8 cellular contexts compared by ENCODE assay signal in the genomic region with DNA sequence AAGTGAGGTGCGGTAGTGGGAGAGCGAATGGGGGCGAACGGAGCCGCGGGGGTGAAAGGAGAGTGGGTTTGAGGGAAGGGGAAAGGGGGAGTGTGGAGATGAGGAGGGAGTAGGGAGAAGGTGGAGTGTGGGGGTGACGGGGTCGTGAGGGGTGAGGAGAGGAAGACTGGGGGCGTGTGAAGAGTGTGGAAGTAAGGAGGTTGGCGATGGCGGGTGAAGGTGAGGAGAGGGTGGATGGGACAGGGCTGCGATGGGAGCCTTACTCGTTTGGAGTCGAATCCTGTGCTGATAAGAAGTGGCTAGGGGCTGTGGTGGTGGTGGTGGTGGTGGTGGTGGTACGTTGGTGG.
A peak's percentile ranks its signal among the peaks of the same experiment; 100 is the strongest.
DNase-seq lines count a peak whose midpoint lies in the region; ATAC-seq, FAIRE-seq and TF ChIP-seq lines count a peak whose summit lies in the region.
"Not testable (repeated sequence)": the region's sequence is repeated elsewhere in the genome, so short reads cannot be mapped to it uniquely, and the experiment has no call there.

No MANE protein-coding gene starts in this region.

- TF ChIP-seq CTCF in AG04449 (IDR thresholded peaks at IDR 0.05; ENCODE audit: insufficient read depth, low read length, missing control alignments); WERI-Rb-1 (IDR thresholded peaks at IDR 0.05; ENCODE audit: low read depth, low read length); K562 (IDR thresholded peaks at IDR 0.05 in 2 of 3, conservative IDR thresholded peaks at IDR 0.05 in 1 of 3; ENCODE audit: insufficient read depth in 2 of 3, low read depth in 1 of 3, low read length in 3 of 3); foreskin fibroblast (IDR thresholded peaks at IDR 0.05; ENCODE audit: low read depth, low read length); lower lobe of right lung (IDR thresholded peaks at IDR 0.05): not testable (repeated sequence)

- not testable (repeated sequence) for H3K79me2 ChIP-seq in K562 (ENCODE audit: control insufficient read depth, insufficient read depth, low read length)

- TF ChIP-seq RAD21 in K562 (CRISPR knock-in tag; conservative IDR thresholded peaks at IDR 0.05 in 1 of 2, IDR thresholded peaks at IDR 0.05 in 1 of 2), result not testable (repeated sequence)

- DNase-seq in AG04449 (ENCODE audit: low read depth, low spot score); WERI-Rb-1; K562 (ENCODE audit: extremely low read depth in 1 of 4, low spot score in 3 of 4); foreskin fibroblast; lower lobe of right lung; sciatic nerve (ENCODE audit: low spot score): not testable (repeated sequence)
- peak; percentile 0 for DNase-seq in HK-2 (ENCODE audit: unreplicated experiment)

- not testable (repeated sequence) for TF ChIP-seq POLR2A in K562 (conservative IDR thresholded peaks at IDR 0.05)

- not testable (repeated sequence) for H3K4me1 ChIP-seq in K562 (replicated peaks in 1 of 2; ENCODE audit: control insufficient read depth in 2 of 2, insufficient read depth in 2 of 2, low read length in 2 of 2); lower lobe of right lung

- TF ChIP-seq EP300 in K562 (IDR thresholded peaks at IDR 0.05; ENCODE audit: low read length), result not testable (repeated sequence)

- H3K27ac ChIP-seq in WERI-Rb-1; K562 (ENCODE audit: extremely low read depth, low read depth, low read length); lower lobe of right lung: not testable (repeated sequence)

- 0% methylated on average over 3 of the region's 15 CpGs for whole genome bisulfite sequencing in K562 (ENCODE audit: insufficient coverage, low coverage, missing lambda C conversion rate)

- not testable (repeated sequence) for BruUV-seq in K562 (replicated peaks; lab: Mats Ljungman, UMichigan)

- FAIRE-seq in K562 (lab: Jason Lieb, UNC), result peak; percentile 37

- H3K9me1 ChIP-seq in K562 (ENCODE audit: control insufficient read depth, insufficient read depth, low read length), result not testable (repeated sequence)

- H3K4me3 ChIP-seq in AG04449 (ENCODE audit: low read depth, low read length) (peak overlapping the region; percentile 42), WERI-Rb-1 (ENCODE audit: low read depth, low read length) (peak overlapping the region; percentile 36), K562 (peak overlapping the region; percentile 34), foreskin fibroblast (ENCODE audit: low read depth in 1 of 2, low read length in 2 of 2) (peak overlapping the region; percentile 43 to 46), lower lobe of right lung (peak overlapping the region; percentile 48)

- POLR2A ChIA-PET in AG04449 (lab: Yijun Ruan, JAX); K562 (lab: Yijun Ruan, JAX): not testable (repeated sequence)

- ATAC-seq in GM19023 (IDR thresholded peaks at IDR 0.05; ENCODE audit: unreplicated experiment) (peak; percentile 33), K562 (peak; percentile 76), lower lobe of right lung (peak in 1 of 2 donors; percentile 29), sciatic nerve (peak; percentile 22)

- in situ Hi-C loops in K562 (cut with MboI), result not testable (repeated sequence)

- peak overlapping the region in 1 of 2 experiments; percentile 76; a peak in 1 of 4 replicates for H3K9ac ChIP-seq in K562 (ENCODE audit: insufficient read depth in 1 of 2, low read depth in 2 of 2, low read length in 2 of 2)

- not testable (repeated sequence) for H3K36me3 ChIP-seq in WERI-Rb-1; K562 (ENCODE audit: control insufficient read depth, insufficient read depth, low read length); lower lobe of right lung

- H2AFZ ChIP-seq in K562 (ENCODE audit: low read depth, low read length), result not testable (repeated sequence)

- CTCF ChIA-PET in AG04449 (lab: Yijun Ruan, JAX); K562 (lab: Yijun Ruan, JAX; ENCODE audit: low intra/inter-chr PET ratio): not testable (repeated sequence)

- not testable (repeated sequence) for H3K9me3 ChIP-seq in WERI-Rb-1 (ENCODE audit: severe bottlenecking); K562 (replicated peaks; ENCODE audit: control insufficient read depth, insufficient read depth, low read depth, low read length); lower lobe of right lung

- intact Hi-C loops in K562 (cut with micrococcal nuclease); lower lobe of right lung (cut with DNase I); sciatic nerve (cut with DNase I): not testable (repeated sequence)

- H3K27me3 ChIP-seq in WERI-Rb-1 (ENCODE audit: insufficient read depth, low read depth, severe bottlenecking); K562 (ENCODE audit: control insufficient read depth in 2 of 2, insufficient read depth in 2 of 2, low read length in 2 of 2); lower lobe of right lung (ENCODE audit: low read depth): not testable (repeated sequence)

- peak overlapping the region; percentile 46; the same call in 1 of the 2 replicates for H3K4me2 ChIP-seq in K562 (ENCODE audit: insufficient read depth, low read length)

- not testable (repeated sequence) for H4K20me1 ChIP-seq in K562 (replicated peaks; ENCODE audit: control insufficient read depth, insufficient read depth, low read length)
